In genomic region chr16:4651842-4652241, GRCh38 we compare ENCODE assay signal across 19 cellular contexts.
"Had no signal": no experiment of that assay in that cellular context is flagged by ENCODE, and none has a peak within 500 bp of the region (broad histone marks: within the 10 kb centered on the region; RNA-seq: fewer than 3 reads in every experiment).

No MANE protein-coding gene starts in this region.

- H3K27me3 ChIP-seq: brain microvascular endothelial cell, neural progenitor cell, ovary, sigmoid colon, spleen had no signal

- H2AFZ ChIP-seq: neural progenitor cell had no signal

- H3K27me3 Mint-ChIP-seq: activated CD4-positive, alpha-beta T cell treated with anti-CD3 and anti-CD28 coated beads, Interleukin-2, amount 10 ng/mL, durations not matched to agents 24 days and 14 days; activated naive CD8-positive, alpha-beta T cell treated with anti-CD3 and anti-CD28 coated beads for 36 hours; central memory CD8-positive, alpha-beta T cell had no signal

- H3K9ac ChIP-seq: neural progenitor cell had no signal

- DNase-seq: activated CD4-positive, alpha-beta T cell treated with anti-CD3 and anti-CD28 coated beads, Interleukin-2, amount 10 ng/mL, durations not matched to agents 24 days and 14 days; activated CD8-positive, alpha-beta memory T cell treated with anti-CD3 and anti-CD28 coated beads, Interleukin-2, amount 50 U/mL, for 4 hours; activated CD8-positive, alpha-beta T cell treated with anti-CD3 and anti-CD28 coated beads, Interleukin-2, amount 10 ng/mL, durations not matched to agents 7 days and 5 days; activated gamma-delta T cell; activated naive CD8-positive, alpha-beta T cell treated with anti-CD3 and anti-CD28 coated beads for 36 hours; activated T-cell treated with anti-CD3 and anti-CD28 coated beads, Interleukin-2, amount 50 U/mL, for 72 hours; brain microvascular endothelial cell; effector CD8-positive, alpha-beta T cell; foreskin fibroblast; glutamatergic neuron; kidney glomerular epithelial cell; midbrain; ovary; sigmoid colon; spleen had no signal

- H3K4me2 ChIP-seq: neural progenitor cell had no signal

- H3K36me3 ChIP-seq: neural progenitor cell, ovary had no signal

- H3K27ac Mint-ChIP-seq: activated CD4-positive, alpha-beta T cell treated with anti-CD3 and anti-CD28 coated beads, Interleukin-2, amount 10 ng/mL, durations not matched to agents 24 days and 14 days; activated naive CD8-positive, alpha-beta T cell treated with anti-CD3 and anti-CD28 coated beads for 36 hours; activated T-cell treated with anti-CD3 and anti-CD28 coated beads, Interleukin-2, amount 50 U/mL, for 72 hours; neural progenitor cell; WTC11 had no signal

- H3K4me3 ChIP-seq: neural progenitor cell, ovary, sigmoid colon, spleen, thoracic aorta had no signal

- ATAC-seq: activated CD8-positive, alpha-beta T cell treated with anti-CD3 and anti-CD28 coated beads, Interleukin-2, amount 10 ng/mL, durations not matched to agents 7 days and 5 days; activated T-cell treated with anti-CD3 and anti-CD28 coated beads, Interleukin-2, amount 50 U/mL, for 72 hours; WTC11 had no signal

- H3K4me1 ChIP-seq: neural progenitor cell, sigmoid colon had no signal

- H3K9me3 Mint-ChIP-seq: activated CD4-positive, alpha-beta T cell treated with anti-CD3 and anti-CD28 coated beads, Interleukin-2, amount 10 ng/mL, durations not matched to agents 24 days and 14 days; activated naive CD8-positive, alpha-beta T cell treated with anti-CD3 and anti-CD28 coated beads for 36 hours; activated T-cell treated with anti-CD3 and anti-CD28 coated beads, Interleukin-2, amount 50 U/mL, for 72 hours; central memory CD8-positive, alpha-beta T cell; WTC11 had no signal

- H3K27ac ChIP-seq: brain microvascular endothelial cell, neural progenitor cell, ovary, sigmoid colon, thoracic aorta had no signal

- H3K9me3 ChIP-seq: ovary, sigmoid colon, spleen, thoracic aorta had no signal

- H3K4me3 Mint-ChIP-seq: activated CD4-positive, alpha-beta T cell treated with anti-CD3 and anti-CD28 coated beads, Interleukin-2, amount 10 ng/mL, durations not matched to agents 24 days and 14 days; activated CD8-positive, alpha-beta T cell treated with anti-CD3 and anti-CD28 coated beads, Interleukin-2, amount 10 ng/mL, durations not matched to agents 7 days and 5 days; activated naive CD8-positive, alpha-beta T cell treated with anti-CD3 and anti-CD28 coated beads for 36 hours; activated T-cell treated with anti-CD3 and anti-CD28 coated beads, Interleukin-2, amount 50 U/mL, for 72 hours; central memory CD8-positive, alpha-beta T cell; neural progenitor cell; WTC11 had no signal

- H3K4me1 Mint-ChIP-seq: neural progenitor cell, WTC11 had no signal
